ENCODE assay signal across 8 cellular contexts in genomic region chr6:7146079-7146828, GRCh38. TPM values are rescaled to one million over a fixed set of nuclear protein-coding genes. Genes with fewer than 3 reads are reported as not detected.
DNase-seq lines count a peak whose midpoint lies in the region; ATAC-seq and TF ChIP-seq lines count a peak whose summit lies in the region.

No MANE protein-coding gene starts in this region.

- H3K9me3 ChIP-seq in SK-N-MC (ENCODE audit: low read depth, low read length) = no peaks in the 10 kb centered on the region

- H3K27ac ChIP-seq in SK-N-MC = peak overlapping the region; percentile 59

- peak overlapping the region; percentile 14; the same call in 1 of the 2 replicates for H3K4me3 ChIP-seq in SK-N-MC

- no peak for TF ChIP-seq CTCF in endothelial cell (IDR thresholded peaks at IDR 0.05; ENCODE audit: unreplicated experiment)
- TF ChIP-seq CTCF in omental fat pad (IDR thresholded peaks at IDR 0.05) = no peak

- peaks cover 7% of the 10 kb centered on the region for H3K36me3 Mint-ChIP-seq in activated CD4-positive, alpha-beta T cell treated with anti-CD3 and anti-CD28 coated beads, Interleukin-2, amount 10 ng/mL, durations not matched to agents 7 days and 5 days (ENCODE audit: low read depth)
- no peaks in the 10 kb centered on the region for H3K36me3 Mint-ChIP-seq in endothelial cell (ENCODE audit: low read depth, unreplicated experiment)

- peaks cover 62% of the 10 kb centered on the region for H3K4me1 Mint-ChIP-seq in activated CD4-positive, alpha-beta T cell treated with anti-CD3 and anti-CD28 coated beads, Interleukin-2, amount 10 ng/mL, durations not matched to agents 7 days and 5 days
- H3K4me1 Mint-ChIP-seq in endothelial cell (ENCODE audit: unreplicated experiment) = peaks cover 54% of the 10 kb centered on the region

- peak overlapping the region; percentile 59 for H3K4me3 Mint-ChIP-seq in activated CD4-positive, alpha-beta T cell treated with anti-CD3 and anti-CD28 coated beads, Interleukin-2, amount 10 ng/mL, durations not matched to agents 7 days and 5 days
- peak overlapping the region; percentile 44 for H3K4me3 Mint-ChIP-seq in endothelial cell (ENCODE audit: unreplicated experiment)

- ATAC-seq in HG03159 (IDR thresholded peaks at IDR 0.05; ENCODE audit: unreplicated experiment) = peak; percentile 39
- no peak for ATAC-seq in omental fat pad (ENCODE audit: low FRiP score)

- CTCF ChIA-PET in activated CD4-positive, alpha-beta T cell treated with anti-CD3 and anti-CD28 coated beads, Interleukin-2, amount 10 ng/mL, durations not matched to agents 7 days and 5 days (lab: Charles Lee) = interaction anchor here (0.6 to 2.2 kb wide), 8 partner anchors 10 to 244 kb away, joined by 3 to 5 read pairs (median 3); no protein-coding TSS in a partner anchor

- peaks cover 16% of the 10 kb centered on the region for H3K36me3 ChIP-seq in SK-N-MC (ENCODE audit: insufficient read depth, low read length)

- H3K9me3 Mint-ChIP-seq in activated CD4-positive, alpha-beta T cell treated with anti-CD3 and anti-CD28 coated beads, Interleukin-2, amount 10 ng/mL, durations not matched to agents 7 days and 5 days = no peaks in the 10 kb centered on the region
- no peaks in the 10 kb centered on the region for H3K9me3 Mint-ChIP-seq in endothelial cell (ENCODE audit: unreplicated experiment)

- no peak overlapping the region for H3K9ac ChIP-seq in SK-N-MC (ENCODE audit: insufficient read length)

- POLR2A ChIA-PET in activated CD4-positive, alpha-beta T cell treated with anti-CD3 and anti-CD28 coated beads, Interleukin-2, amount 10 ng/mL, durations not matched to agents 7 days and 5 days (lab: Charles Lee) = interaction anchor here (0.6 to 1.3 kb wide), 5 partner anchors 9 to 1152 kb away, joined by 3 to 15 read pairs (median 4); no protein-coding TSS in a partner anchor

- H3K27me3 Mint-ChIP-seq in activated CD4-positive, alpha-beta T cell treated with anti-CD3 and anti-CD28 coated beads, Interleukin-2, amount 10 ng/mL, durations not matched to agents 7 days and 5 days = no peaks in the 10 kb centered on the region
- H3K27me3 Mint-ChIP-seq in endothelial cell (ENCODE audit: unreplicated experiment) = peaks cover 10% of the 10 kb centered on the region

- DNase-seq in activated CD4-positive, alpha-beta T cell treated with anti-CD3 and anti-CD28 coated beads, Interleukin-2, amount 10 ng/mL, durations not matched to agents 7 days and 5 days = no peak
- no peak for DNase-seq in activated CD4-positive, alpha-beta T cell treated with anti-CD3 and anti-CD28 coated beads for 48 hours
- DNase-seq in SK-N-MC (ENCODE audit: low read depth, low spot score) = no peak
- DNase-seq in endothelial cell (ENCODE audit: low spot score) = no peak
- peak; percentile 70 for DNase-seq in mucosa of gallbladder (ENCODE audit: low spot score)
- DNase-seq in omental fat pad (ENCODE audit: low spot score) = no peak
- DNase-seq in stimulated activated CD4-positive, alpha-beta T cell treated with anti-CD3 and anti-CD28 coated beads, Interleukin-4, amount 100 ng/mL, for 4 hours = no peak

- peak overlapping the region; percentile 90 for H3K27ac Mint-ChIP-seq in activated CD4-positive, alpha-beta T cell treated with anti-CD3 and anti-CD28 coated beads, Interleukin-2, amount 10 ng/mL, durations not matched to agents 7 days and 5 days
- peak overlapping the region; percentile 96 for H3K27ac Mint-ChIP-seq in endothelial cell (ENCODE audit: unreplicated experiment)

RNA-seq across cellular contexts. Expression of gene RREB1, which starts 38.5 kb away (rescaled TPM):
- 10 to 100 TPM; 27.2 to 30.1 TPM for total RNA-seq in activated CD4-positive, alpha-beta T cell treated with anti-CD3 and anti-CD28 coated beads, Interleukin-2, amount 10 ng/mL, durations not matched to agents 7 days and 5 days
- total RNA-seq in endothelial cell (ENCODE audit: unreplicated experiment) = 57.6 TPM
- 74.3 TPM for total RNA-seq in mucosa of gallbladder
- 10 to 100 TPM; 24.9 to 48.1 (median 40.6) TPM for total RNA-seq in omental fat pad
